Comparison of ENCODE assay signal across 9 cellular contexts in the genomic region with DNA sequence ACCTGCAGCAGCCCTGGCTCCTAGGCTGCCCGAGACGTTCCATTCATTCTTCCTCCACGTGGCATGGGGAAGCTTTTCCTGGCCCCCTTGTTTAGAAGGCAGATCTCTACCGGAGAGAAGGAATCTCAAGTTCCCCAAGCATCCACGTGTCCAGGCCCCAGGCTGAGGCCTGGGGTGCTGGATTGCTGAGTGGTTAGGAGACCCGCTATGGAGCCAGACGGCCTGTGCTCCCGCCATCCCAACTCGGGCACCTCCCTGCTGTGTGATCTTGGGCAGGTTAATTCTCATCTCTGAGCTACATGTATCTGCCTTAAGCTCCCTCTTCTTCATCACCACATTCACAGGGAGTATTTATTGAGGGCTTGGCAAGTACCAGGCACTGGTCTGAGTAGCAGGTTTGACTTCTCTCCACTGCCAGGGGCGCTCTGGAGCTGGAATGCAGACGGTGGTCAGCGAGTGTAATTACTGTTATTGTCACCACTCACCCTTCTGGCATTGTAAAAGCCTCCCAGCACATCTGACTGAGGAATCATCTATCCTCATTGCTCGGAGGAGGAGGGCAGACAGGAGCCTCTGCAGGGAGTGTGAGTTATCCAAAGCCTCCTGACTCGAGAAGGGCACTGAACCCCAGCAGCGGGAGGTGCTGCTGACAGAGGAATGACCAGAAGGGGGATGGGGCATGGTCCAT. TPM values are rescaled to one million over a fixed set of nuclear protein-coding genes. Genes with fewer than 3 reads are reported as not detected.
A peak's percentile ranks its signal among the peaks of the same experiment; 100 is the strongest.
DNase-seq lines count a peak whose midpoint lies in the region; ATAC-seq and TF ChIP-seq lines count a peak whose summit lies in the region.
"Had no signal": no experiment of that assay in that cellular context is flagged by ENCODE, and none has a peak within 500 bp of the region (broad histone marks: within the 10 kb centered on the region; RNA-seq: fewer than 3 reads in every experiment).

No MANE protein-coding gene starts in this region.

- peaks cover 29% of the 10 kb centered on the region for H3K4me1 ChIP-seq in hepatocyte (ENCODE audit: insufficient read depth)
- H3K4me1 ChIP-seq in stomach: peaks cover 52 to 95% (median 81%) of the 10 kb centered on the region in 4 donors

- H3K9me2 ChIP-seq in hepatocyte (replicated peaks; ENCODE audit: insufficient read depth): no peaks in the 10 kb centered on the region

- TF ChIP-seq EP300 in stomach (IDR thresholded peaks at IDR 0.05): no peak

- H3K4me2 ChIP-seq in hepatocyte: no peak overlapping the region

- H3K36me3 ChIP-seq in hepatocyte (replicated peaks; ENCODE audit: insufficient read depth, low read depth) (no peaks in the 10 kb centered on the region), stomach (no peaks in the 10 kb centered on the region)

- ATAC-seq in GM18520 (IDR thresholded peaks at IDR 0.05; ENCODE audit: unreplicated experiment) (no peak), GM19452 (IDR thresholded peaks at IDR 0.05; ENCODE audit: unreplicated experiment) (no peak)

- TF ChIP-seq CTCF in hepatocyte (IDR thresholded peaks at IDR 0.05; ENCODE audit: poor library complexity) (no peak), stomach (IDR thresholded peaks at IDR 0.05) (no peak), GM10248 (IDR thresholded peaks at IDR 0.05; ENCODE audit: control extremely low read depth, extremely low read depth, low read depth, missing control alignments) (no peak)

- POLR2A ChIA-PET in GM10248 (lab: Yijun Ruan, JAX): no interaction called here

- H3K4me3 ChIP-seq in hepatocyte: no peak overlapping the region
- H3K4me3 ChIP-seq in stomach: peak overlapping the region in 1 of 4 donors; percentile 34
- H3K4me3 ChIP-seq: SK-N-MC had no signal

- CTCF ChIA-PET in GM10248 (lab: Yijun Ruan, JAX): interaction anchor here (1.0 to 6.2 kb wide), 7 partner anchors 10 to 36 kb away, joined by 3 to 32 read pairs (median 6); no protein-coding TSS in a partner anchor

- H3K9me3 ChIP-seq in hepatocyte (ENCODE audit: low read depth): no peaks in the 10 kb centered on the region
- no peaks in the 10 kb centered on the region for H3K9me3 ChIP-seq in stomach

- peak; percentile 58 for DNase-seq in HS-5 (ENCODE audit: low read depth)
- peak; percentile 63 for DNase-seq in amniotic stem cell (lab: John Stamatoyannopoulos, UW)
- no peak for DNase-seq in hepatocyte (ENCODE audit: low spot score)
- DNase-seq in stomach: no peak
- no peak for DNase-seq in stimulated activated naive CD4-positive, alpha-beta T cell (lab: John Stamatoyannopoulos, UW)
- no peak for DNase-seq in GM10248 (ENCODE audit: extremely low spot score)

- TF ChIP-seq POLR2A in stomach (IDR thresholded peaks at IDR 0.05): no peak

- no peak overlapping the region for H2AFZ ChIP-seq in hepatocyte

- H3K27ac ChIP-seq in hepatocyte: peak overlapping the region; percentile 63
- peak overlapping the region; percentile 66 to 82 (median 79) for H3K27ac ChIP-seq in stomach
- H3K27ac ChIP-seq: SK-N-MC had no signal

- H3K79me2 ChIP-seq in hepatocyte: peaks cover 47% of the 10 kb centered on the region

- intact Hi-C loops in stomach (cut with DNase I; ENCODE audit: low total_unique reads): no loop called here

- WGBS in hepatocyte (ENCODE audit: low lambda C conversion rate, missing lambda C conversion rate): 53% methylated on average over 15 of the region's 15 CpGs
- WGBS in stomach, 5 donors: 37 to 53% (median 44%) methylated on average over 12 to 15 of the region's 15 CpGs

- H3K27me3 ChIP-seq in hepatocyte: no peaks in the 10 kb centered on the region
- peaks cover 0 to 43% (median 0%) of the 10 kb centered on the region in 3 donors for H3K27me3 ChIP-seq in stomach

- no peaks in the 10 kb centered on the region for H4K20me1 ChIP-seq in hepatocyte (ENCODE audit: insufficient read depth, poor library complexity, severe bottlenecking)

RNA-seq across cellular contexts. Expression of a gene that starts 1.1 kb away (rescaled TPM):
- total RNA-seq in hepatocyte: 29.6 and 45.9 TPM in 2 replicates
- 58.0 and 61.1 TPM in 2 replicates for polyA plus RNA-seq in hepatocyte
- total RNA-seq in stomach: 10 to 100 TPM; 17.4 to 84.8 (median 47.2) TPM
- 10 to 100 TPM in 2 of 3 donors, 1 to 10 TPM in 1; 8.9 to 30.9 (median 21.7) TPM for polyA plus RNA-seq in stomach

RNA-seq across cellular contexts. Expression of a gene that starts 40.8 kb away (rescaled TPM):
- total RNA-seq in hepatocyte (0.20 TPM in 1 of 2 replicates, not detected in the other), stomach (10 to 100 TPM in 1 of 5 donors, 1 to 10 TPM in 2, not detected in 2; 1.7 to 50.2 (median 7.7) TPM)
- polyA plus RNA-seq in hepatocyte (not detected in 2 replicates), stomach (1 to 10 TPM in 1 of 3 donors, under 1 TPM in 2; 0.46 to 1.7 (median 0.95) TPM)

Comparison
In these comparisons a context has a peak if more than half of its experiments do, and no peak if none do; other contexts are left out.
1. DNase-seq: peak in HS-5 (single experiment) and amniotic stem cell (single experiment); none in hepatocyte (single experiment), stomach (single experiment), stimulated activated naive CD4-positive, alpha-beta T cell (0 of 6) and GM10248 (single experiment).